ENCODE assay signal across 9 cellular contexts in genomic region chr17:41800601-41801373, GRCh38. TPM values are rescaled to one million over a fixed set of nuclear protein-coding genes. Genes with fewer than 3 reads are reported as not detected.
DNase-seq lines count a peak whose midpoint lies in the region; ATAC-seq lines count a peak whose summit lies in the region.
"Had no signal": no experiment of that assay in that cellular context is flagged by ENCODE, and none has a peak within 500 bp of the region (broad histone marks: within the 10 kb centered on the region; RNA-seq: fewer than 3 reads in every experiment).

No MANE protein-coding gene starts in this region.

- ATAC-seq in left cardiac atrium (peak; percentile 38 to 83), sciatic nerve (peak; percentile 49), HG03135 (IDR thresholded peaks at IDR 0.05; ENCODE audit: unreplicated experiment) (no peak)

- H3K36me3 ChIP-seq in H7 (replicated peaks; ENCODE audit: control insufficient read depth, insufficient read depth, low read length): no peaks in the 10 kb centered on the region

- DNase-seq in H7 (peak; percentile 94), RPMI8226 (peak; percentile 91), left cardiac atrium (peak; percentile 43), sciatic nerve (ENCODE audit: low spot score) (no peak), cerebellar cortex (ENCODE audit: low spot score) (no peak), H4 (ENCODE audit: low spot score) (no peak), UCSD-AML1 (lab: John Stamatoyannopoulos, UW; ENCODE audit: unreplicated experiment) (no peak)

- intact Hi-C loops in left cardiac atrium (cut with DNase I) (loop anchor here (1.0 to 5.0 kb wide), 2 partner anchors 62 to 63 kb away; no protein-coding TSS in a partner anchor), sciatic nerve (cut with DNase I) (loop anchor here (2.0 kb wide), 1 partner anchor 64 kb away; no protein-coding TSS in a partner anchor)

- no peaks in the 10 kb centered on the region for H3K27me3 ChIP-seq in H7 (ENCODE audit: control insufficient read depth, insufficient read depth, low read length)

- H3K4me3 ChIP-seq in H7 (ENCODE audit: insufficient read depth, low read depth, low read length): 0 out of 2 replicates have a peak overlapping the region, but pooled peaks have one; percentile 2

RNA-seq across cellular contexts. Expression of gene P3H4, which starts 11.0 kb away (rescaled TPM):
- total RNA-seq in H7 (2014; rRNA removed; shearing (Covaris generic)): 34.7 and 44.6 TPM in 2 replicates
- total RNA-seq in left cardiac atrium (10 to 100 TPM; 12.0 to 13.8 TPM), sciatic nerve (12.8 TPM)
- total RNA-seq in H4 (2014; rRNA removed; shearing (Covaris generic)): 53.6 and 57.5 TPM in 2 replicates

RNA-seq across cellular contexts. Expression of gene FKBP10, which starts 12.0 kb away (rescaled TPM):
- 206 and 213 TPM in 2 replicates for total RNA-seq in H7 (2014; rRNA removed; shearing (Covaris generic))
- 10 to 100 TPM; 33.0 to 47.3 TPM for total RNA-seq in left cardiac atrium
- 73.3 TPM for total RNA-seq in sciatic nerve
- total RNA-seq in H4 (2014; rRNA removed; shearing (Covaris generic)): 90.7 and 91.9 TPM in 2 replicates

RNA-seq across cellular contexts. Expression of gene JUP, which starts 14.3 kb away (rescaled TPM):
- 58.4 and 68.5 TPM in 2 replicates for total RNA-seq in H7 (2014; rRNA removed; shearing (Covaris generic))
- total RNA-seq in left cardiac atrium: 100 to 1,000 TPM; 117 to 139 TPM
- total RNA-seq in sciatic nerve: 78.2 TPM
- 5.5 and 5.9 TPM in 2 replicates for total RNA-seq in H4 (2014; rRNA removed; shearing (Covaris generic))

RNA-seq across cellular contexts. Expression of gene NT5C3B, which starts 35.2 kb away (rescaled TPM):
- 62.2 and 77.1 TPM in 2 replicates for total RNA-seq in H7 (2014; rRNA removed; shearing (Covaris generic))
- 10 to 100 TPM; 27.8 to 42.1 TPM for total RNA-seq in left cardiac atrium
- total RNA-seq in sciatic nerve: 34.6 TPM
- total RNA-seq in H4 (2014; rRNA removed; shearing (Covaris generic)): 86.8 and 88.0 TPM in 2 replicates

RNA-seq across cellular contexts. Expression of gene KLHL10, which starts 36.8 kb away (rescaled TPM):
- 0.10 and 1.1 TPM in 2 replicates for total RNA-seq in H7 (2014; rRNA removed; shearing (Covaris generic))
- total RNA-seq in left cardiac atrium (under 1 TPM; 0.18 to 0.32 TPM), sciatic nerve (not detected)
- total RNA-seq in H4 (2014; rRNA removed; shearing (Covaris generic)): not detected in 2 replicates
- total RNA-seq: skeletal muscle tissue had no signal

Comparison
In these comparisons a context has a peak if more than half of its experiments do, and no peak if none do; other contexts are left out.
1. DNase-seq: peak in H7 (single experiment), RPMI8226 (single experiment) and left cardiac atrium (single experiment); none in sciatic nerve (single experiment), cerebellar cortex (single experiment), H4 (single experiment) and UCSD-AML1 (single experiment).